ENCODE assay signal across 8 cellular contexts in genomic region chr14:60647837-60648168, GRCh38. TPM values are rescaled to one million over a fixed set of nuclear protein-coding genes. Genes with fewer than 3 reads are reported as not detected.
DNase-seq lines count a peak whose midpoint lies in the region; ATAC-seq and TF ChIP-seq lines count a peak whose summit lies in the region.
"Had no signal": no experiment of that assay in that cellular context is flagged by ENCODE, and none has a peak within 500 bp of the region (broad histone marks: within the 10 kb centered on the region; RNA-seq: fewer than 3 reads in every experiment).

No MANE protein-coding gene starts in this region.

- peaks cover 99% of the 10 kb centered on the region for H3K27me3 ChIP-seq in NT2/D1 (ENCODE audit: insufficient read depth, insufficient read length)
- peaks cover 100% of the 10 kb centered on the region for H3K27me3 ChIP-seq in endodermal cell (ENCODE audit: control insufficient read depth, insufficient read depth, low read length, poor library complexity, severe bottlenecking)
- peaks cover 67% of the 10 kb centered on the region for H3K27me3 ChIP-seq in rectal smooth muscle tissue (ENCODE audit: control insufficient read depth, insufficient read depth, low read length)

- no peak for TF ChIP-seq CTCF in GM12864 (IDR thresholded peaks at IDR 0.05; ENCODE audit: low read depth, low read length, missing control alignments)
- no peak for TF ChIP-seq CTCF in endodermal cell (conservative IDR thresholded peaks at IDR 0.05)

- no peaks in the 10 kb centered on the region for H3K9me3 ChIP-seq in NT2/D1 (ENCODE audit: insufficient read depth, low read length)
- no peaks in the 10 kb centered on the region for H3K9me3 ChIP-seq in endodermal cell (ENCODE audit: control insufficient read depth, low read length)

- no peak overlapping the region for H3K27ac Mint-ChIP-seq in endodermal cell

- H3K4me1 Mint-ChIP-seq in endodermal cell: peaks cover 59% of the 10 kb centered on the region

- 0 to 2% methylated on average over 4 to 19 of the region's 19 CpGs for WGBS in endodermal cell (ENCODE audit: insufficient coverage in 1 of 2, insufficient read length in 1 of 2), 2 experiments

- H3K27me3 Mint-ChIP-seq in endodermal cell (ENCODE audit: insufficient read depth): peaks cover 99% of the 10 kb centered on the region

- DNase-seq in GM12864 (ENCODE audit: low read depth) (no peak), NT2/D1 (ENCODE audit: low read depth, low spot score) (no peak), endodermal cell (peak; percentile 61), kidney tubule cell (ENCODE audit: low spot score) (no peak), AML-193 (lab: John Stamatoyannopoulos, UW) (no peak)
- DNase-seq: stimulated activated CD4-positive, alpha-beta T cell treated with anti-CD3 and anti-CD28 coated beads, Interleukin-4, amount 100 ng/mL, for 1 hour had no signal

- H3K9me3 Mint-ChIP-seq in endodermal cell: no peaks in the 10 kb centered on the region

- H3K9ac ChIP-seq in NT2/D1 (ENCODE audit: insufficient read length, low read depth) (no peak overlapping the region), endodermal cell (ENCODE audit: extremely low read depth, low read length, poor library complexity, severe bottlenecking) (no peak overlapping the region), rectal smooth muscle tissue (ENCODE audit: low read length) (no peak overlapping the region)

- H3K4me3 ChIP-seq in GM12864 (ENCODE audit: low read depth, low read length) (peak overlapping the region; percentile 43), NT2/D1 (ENCODE audit: insufficient read length, low read depth) (peak overlapping the region; percentile 9), endodermal cell (ENCODE audit: low read length) (peak overlapping the region; percentile 64), rectal smooth muscle tissue (ENCODE audit: low read length) (peak overlapping the region; percentile 12)

- H3K36me3 Mint-ChIP-seq in endodermal cell (ENCODE audit: low read depth): no peaks in the 10 kb centered on the region

- H3K27ac ChIP-seq in endodermal cell (ENCODE audit: low read depth, low read length): no peak overlapping the region
- H3K27ac ChIP-seq in rectal smooth muscle tissue (ENCODE audit: low read depth, low read length): no peak overlapping the region

- H3K4me3 Mint-ChIP-seq in endodermal cell: peak overlapping the region; percentile 50

- H3K36me3 ChIP-seq in NT2/D1 (ENCODE audit: insufficient read depth, insufficient read length, low read length) (no peaks in the 10 kb centered on the region), endodermal cell (ENCODE audit: control insufficient read depth, insufficient read depth, low read length) (no peaks in the 10 kb centered on the region), rectal smooth muscle tissue (ENCODE audit: control insufficient read depth, insufficient read depth, low read length) (no peaks in the 10 kb centered on the region)

- ATAC-seq in GM21619 (IDR thresholded peaks at IDR 0.05; ENCODE audit: unreplicated experiment): no peak

- peaks cover 10% of the 10 kb centered on the region for H3K4me1 ChIP-seq in NT2/D1 (ENCODE audit: insufficient read depth, insufficient read length)
- H3K4me1 ChIP-seq in endodermal cell (ENCODE audit: control insufficient read depth, insufficient read depth, low read length): peaks cover 32% of the 10 kb centered on the region
- no peaks in the 10 kb centered on the region for H3K4me1 ChIP-seq in rectal smooth muscle tissue (ENCODE audit: control insufficient read depth, insufficient read depth, low read length)

RNA-seq across cellular contexts. Expression of gene SIX1, which starts 1.5 kb away (rescaled TPM):
- total RNA-seq in endodermal cell: under 1 TPM in 1 of 2 donors, not detected in 1; 0.13 TPM
- 4.8 TPM for polyA plus RNA-seq in endodermal cell (2013, experiment 1 of 2)
- 4.9 TPM for polyA plus RNA-seq in endodermal cell (2013, experiment 2 of 2)

Comparison
In these comparisons a context has a peak if more than half of its experiments do, and no peak if none do; other contexts are left out.
1. H3K4me3 ChIP-seq: peak in every context shown above with its lines; median percentile 64 in endodermal cell; 43 in GM12864; 12 in rectal smooth muscle tissue; 9 in NT2/D1.